1 cellular context compared by ENCODE assay signal in genomic region chr12:47975816-47976215, GRCh38.
TF ChIP-seq lines count a peak whose summit lies in the region.

No MANE protein-coding gene starts in this region.

TF ChIP-seq in K562, 482 proteins besides CTCF, POLR2A, EP300 and RAD21 (continued from another document):
- no peak for TF ChIP-seq RBM39 (optimal IDR thresholded peaks at IDR 0.05; ENCODE audit: low read depth, low read length)
TF ChIP-seq in K562: peak in this region for 1.
